In genomic region chr14:65179918-65180724, GRCh38 we compare ENCODE assay signal across 9 cellular contexts.
DNase-seq lines count a peak whose midpoint lies in the region; ATAC-seq lines count a peak whose summit lies in the region.
"Had no signal": no experiment of that assay in that cellular context is flagged by ENCODE, and none has a peak within 500 bp of the region (broad histone marks: within the 10 kb centered on the region; RNA-seq: fewer than 3 reads in every experiment).

No MANE protein-coding gene starts in this region.

- peak; percentile 82 for DNase-seq in activated naive CD4-positive, alpha-beta T cell treated with anti-CD3 and anti-CD28 coated beads for 36 hours
- no peak for DNase-seq in activated naive CD4-positive, alpha-beta T cell treated with anti-CD3 and anti-CD28 coated beads, Interleukin-2, amount 10 ng/mL, durations not matched to agents 7 days and 5 days
- peak; percentile 40 to 61 for DNase-seq in SJSA1 (ENCODE audit: low read depth in 1 of 2, low spot score in 2 of 2)
- DNase-seq in epithelial cell of prostate (ENCODE audit: low read depth, low spot score) = peak; percentile 87
- no peak for DNase-seq in DMS79 (lab: John Stamatoyannopoulos, UW)
- DNase-seq in HAP-1 (ENCODE audit: low spot score in 2 of 2) = no peak

- ATAC-seq in HG03025 (IDR thresholded peaks at IDR 0.05; ENCODE audit: low FRiP score, unreplicated experiment) = peak; percentile 84

- H3K27ac ChIP-seq in SJSA1 (no peak overlapping the region), epithelial cell of prostate (peak overlapping the region; percentile 81), skin epidermis (peak overlapping the region in 11 of 21 experiments; percentile 1 to 75 (median 39))
- H3K27ac ChIP-seq: cardiac muscle cell had no signal

- H3K9me3 ChIP-seq in SJSA1 (replicated peaks) (no peaks in the 10 kb centered on the region), HAP-1 (peaks cover 3% of the 10 kb centered on the region; the same call in 1 of the 2 replicates)

- no peaks in the 10 kb centered on the region for H3K27me3 ChIP-seq in SJSA1 (replicated peaks)
- H3K27me3 ChIP-seq in HAP-1 (ENCODE audit: low read depth) = no peaks in the 10 kb centered on the region
- H3K27me3 ChIP-seq: cardiac muscle cell had no signal

- peak overlapping the region; percentile 47 for H3K27ac Mint-ChIP-seq in activated naive CD4-positive, alpha-beta T cell treated with anti-CD3 and anti-CD28 coated beads for 36 hours
- no peak overlapping the region for H3K27ac Mint-ChIP-seq in activated naive CD4-positive, alpha-beta T cell treated with anti-CD3 and anti-CD28 coated beads, Interleukin-2, amount 10 ng/mL, durations not matched to agents 7 days and 5 days

- H3K4me1 ChIP-seq in SJSA1 (replicated peaks) (peaks cover 9% of the 10 kb centered on the region), HAP-1 (no peaks in the 10 kb centered on the region)

- H3K36me3 ChIP-seq in SJSA1 (no peaks in the 10 kb centered on the region), HAP-1 (replicated peaks) (no peaks in the 10 kb centered on the region)
- H3K36me3 ChIP-seq: cardiac muscle cell had no signal

- H3K9me3 Mint-ChIP-seq in activated naive CD4-positive, alpha-beta T cell treated with anti-CD3 and anti-CD28 coated beads for 36 hours = peaks cover 19% of the 10 kb centered on the region
- H3K9me3 Mint-ChIP-seq in activated naive CD4-positive, alpha-beta T cell treated with anti-CD3 and anti-CD28 coated beads, Interleukin-2, amount 10 ng/mL, durations not matched to agents 7 days and 5 days = peaks cover 18% of the 10 kb centered on the region

- intact Hi-C loops in activated naive CD4-positive, alpha-beta T cell treated with anti-CD3 and anti-CD28 coated beads for 36 hours (cut with micrococcal nuclease) = loop anchor here (1.0 kb wide), 2 partner anchors 10 to 26 kb away; no protein-coding TSS in a partner anchor

- H3K36me3 Mint-ChIP-seq in activated naive CD4-positive, alpha-beta T cell treated with anti-CD3 and anti-CD28 coated beads for 36 hours (ENCODE audit: low read depth) = no peaks in the 10 kb centered on the region
- H3K36me3 Mint-ChIP-seq in activated naive CD4-positive, alpha-beta T cell treated with anti-CD3 and anti-CD28 coated beads, Interleukin-2, amount 10 ng/mL, durations not matched to agents 7 days and 5 days = peaks cover 5% of the 10 kb centered on the region

- H3K4me3 ChIP-seq in SJSA1 (no peak overlapping the region), skin epidermis (no peak overlapping the region), HAP-1 (no peak overlapping the region)
- H3K4me3 ChIP-seq: cardiac muscle cell had no signal

- peaks cover 13% of the 10 kb centered on the region for H3K4me1 Mint-ChIP-seq in activated naive CD4-positive, alpha-beta T cell treated with anti-CD3 and anti-CD28 coated beads for 36 hours (ENCODE audit: low read depth)
- H3K4me1 Mint-ChIP-seq in activated naive CD4-positive, alpha-beta T cell treated with anti-CD3 and anti-CD28 coated beads, Interleukin-2, amount 10 ng/mL, durations not matched to agents 7 days and 5 days = peaks cover 10% of the 10 kb centered on the region

- H3K4me3 Mint-ChIP-seq in activated naive CD4-positive, alpha-beta T cell treated with anti-CD3 and anti-CD28 coated beads for 36 hours = no peak overlapping the region
- H3K4me3 Mint-ChIP-seq in activated naive CD4-positive, alpha-beta T cell treated with anti-CD3 and anti-CD28 coated beads, Interleukin-2, amount 10 ng/mL, durations not matched to agents 7 days and 5 days = no peak overlapping the region

- CTCF ChIA-PET in activated naive CD4-positive, alpha-beta T cell treated with anti-CD3 and anti-CD28 coated beads for 36 hours (lab: Charles Lee) = interaction anchor here (0.6 to 0.8 kb wide), 2 partner anchors 18 to 32 kb away, joined by 3 read pairs; no protein-coding TSS in a partner anchor
- CTCF ChIA-PET in activated naive CD4-positive, alpha-beta T cell treated with anti-CD3 and anti-CD28 coated beads, Interleukin-2, amount 10 ng/mL, durations not matched to agents 7 days and 5 days (lab: Charles Lee) = interaction anchor here (0.8 to 1.4 kb wide), 3 partner anchors 8 to 235 kb away, joined by 3 to 4 read pairs (median 4); no protein-coding TSS in a partner anchor

- in situ Hi-C loops in HAP-1 (cut with MboI; ENCODE audit: low sequenced_read_pairs) = no loop called here

- H3K27me3 Mint-ChIP-seq in activated naive CD4-positive, alpha-beta T cell treated with anti-CD3 and anti-CD28 coated beads for 36 hours (ENCODE audit: low read depth) = peaks cover 4% of the 10 kb centered on the region
- peaks cover 4% of the 10 kb centered on the region for H3K27me3 Mint-ChIP-seq in activated naive CD4-positive, alpha-beta T cell treated with anti-CD3 and anti-CD28 coated beads, Interleukin-2, amount 10 ng/mL, durations not matched to agents 7 days and 5 days

Comparison
In these comparisons a context has a peak if more than half of its experiments do, and no peak if none do; other contexts are left out.
1. DNase-seq: peak in activated naive CD4-positive, alpha-beta T cell treated with anti-CD3 and anti-CD28 coated beads for 36 hours (single experiment), SJSA1 (2 of 2) and epithelial cell of prostate (single experiment); none in activated naive CD4-positive, alpha-beta T cell treated with anti-CD3 and anti-CD28 coated beads, Interleukin-2, amount 10 ng/mL, durations not matched to agents 7 days and 5 days (single experiment), DMS79 (single experiment) and HAP-1 (0 of 2).